In the genomic region with DNA sequence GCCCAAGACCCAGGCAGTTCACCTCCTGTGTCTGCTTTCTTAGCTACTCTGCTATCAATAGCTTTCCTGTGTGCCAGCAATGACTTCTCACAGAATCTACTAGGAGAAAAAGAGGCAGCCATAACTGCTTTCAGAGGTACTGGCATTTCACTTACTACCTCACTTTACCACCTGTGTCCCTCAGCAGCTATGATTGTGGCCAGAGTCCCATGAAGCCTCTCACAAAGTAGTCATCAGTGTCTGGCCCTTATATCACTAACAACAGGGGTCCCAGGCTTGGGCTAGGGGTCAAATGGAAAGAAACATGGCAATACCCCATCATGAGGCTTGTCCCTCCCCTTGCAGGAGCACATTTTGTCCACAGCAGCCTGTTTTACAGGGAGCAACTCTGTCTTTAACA, we compare ENCODE assay signal across 19 cellular contexts.
DNase-seq lines count a peak whose midpoint lies in the region; ATAC-seq and TF ChIP-seq lines count a peak whose summit lies in the region.
"Had no signal": no experiment of that assay in that cellular context is flagged by ENCODE, and none has a peak within 500 bp of the region (broad histone marks: within the 10 kb centered on the region; RNA-seq: fewer than 3 reads in every experiment).

No MANE protein-coding gene starts in this region.

- H3K4me2 ChIP-seq in neuronal stem cell (ENCODE audit: insufficient read depth, low read length, poor library complexity, severe bottlenecking), result no peak overlapping the region

- ATAC-seq in Panc1 (no peak), upper lobe of left lung (ENCODE audit: low FRiP score in 2 of 2) (no peak), HG02938 (IDR thresholded peaks at IDR 0.05; ENCODE audit: unreplicated experiment) (no peak), HG02973 (IDR thresholded peaks at IDR 0.05; ENCODE audit: unreplicated experiment) (no peak)

- TF ChIP-seq CTCF in Panc1 (IDR thresholded peaks at IDR 0.05), result no peak
- TF ChIP-seq CTCF in upper lobe of left lung (IDR thresholded peaks at IDR 0.05), result no peak

- CTCF ChIA-PET in Panc1 (lab: Charles Lee), result no interaction called here

- H3K27ac ChIP-seq in Panc1 (ENCODE audit: low read length) (peak overlapping the region; percentile 98), neuronal stem cell (replicated peaks; ENCODE audit: low read length) (no peak overlapping the region), upper lobe of left lung (peak overlapping the region; percentile 17 to 68 (median 40))
- H3K27ac ChIP-seq: 22Rv1, Peyer's patch had no signal

- no peak overlapping the region for H2BK12ac ChIP-seq in neuronal stem cell (ENCODE audit: low read length)

- H3K36me3 ChIP-seq in Panc1 (ENCODE audit: control insufficient read depth, insufficient read depth, low read length), result no peaks in the 10 kb centered on the region
- H3K36me3 ChIP-seq in neuronal stem cell (replicated peaks in 1 of 2; ENCODE audit: control insufficient read depth in 2 of 2, insufficient read depth in 2 of 2, low read length in 2 of 2), result no peaks in the 10 kb centered on the region
- H3K36me3 ChIP-seq in upper lobe of left lung, result no peaks in the 10 kb centered on the region
- H3K36me3 ChIP-seq: Peyer's patch had no signal

- H3K4me1 Mint-ChIP-seq in activated CD4-positive, alpha-beta T cell treated with anti-CD3 and anti-CD28 coated beads, Interleukin-2, amount 10 ng/mL, durations not matched to agents 24 days and 14 days, result peaks cover 27% of the 10 kb centered on the region

- no peak overlapping the region for H2BK5ac ChIP-seq in neuronal stem cell (ENCODE audit: low read length)

- H3K27me3 ChIP-seq in Panc1 (ENCODE audit: control insufficient read depth, insufficient read depth, low read length) (no peaks in the 10 kb centered on the region), neuronal stem cell (ENCODE audit: control insufficient read depth in 3 of 3, insufficient read depth in 3 of 3, low read depth in 1 of 3, low read length in 3 of 3) (peaks cover 0 to 3% (median 0%) of the 10 kb centered on the region in 3 experiments), upper lobe of left lung (no peaks in the 10 kb centered on the region)
- H3K27me3 ChIP-seq: Peyer's patch had no signal

- TF ChIP-seq EP300 in upper lobe of left lung (IDR thresholded peaks at IDR 0.05), result no peak

- no peak for DNase-seq in activated CD4-positive, alpha-beta T cell treated with anti-CD3 and anti-CD28 coated beads, Interleukin-2, amount 10 ng/mL, durations not matched to agents 24 days and 14 days
- DNase-seq in activated CD4-positive, alpha-beta T cell treated with anti-CD3 and anti-CD28 coated beads for 48 hours, result no peak
- no peak for DNase-seq in Panc1 (ENCODE audit: low read depth, low spot score)
- no peak for DNase-seq in neuronal stem cell (ENCODE audit: low spot score)
- DNase-seq in upper lobe of left lung, result no peak
- DNase-seq in UCSD-AML1 (lab: John Stamatoyannopoulos, UW; ENCODE audit: unreplicated experiment), result no peak
- DNase-seq: DMS53, H7, Kasumi-1, NCI-H1417, NCI-H1930, NCI-H2171, NCI-H446 treated with DMSO at 0.1 percent for 48 hours, NCI-H774, Peyer's patch, SHP77 treated with DMSO at 0.1 percent for 48 hours had no signal

- H4K8ac ChIP-seq in neuronal stem cell (ENCODE audit: low read depth, low read length), result no peak overlapping the region

- intact Hi-C loops in activated CD4-positive, alpha-beta T cell treated with anti-CD3 and anti-CD28 coated beads, Interleukin-2, amount 10 ng/mL, durations not matched to agents 24 days and 14 days (cut with micrococcal nuclease), result loop anchor here (5.0 kb wide), 1 partner anchor 34 kb away; no protein-coding TSS in a partner anchor
- intact Hi-C loops in Panc1 (cut with micrococcal nuclease; ENCODE audit: unreplicated experiment), result no loop called here

- no peak overlapping the region for H3K4me3 Mint-ChIP-seq in activated CD4-positive, alpha-beta T cell treated with anti-CD3 and anti-CD28 coated beads, Interleukin-2, amount 10 ng/mL, durations not matched to agents 24 days and 14 days

- H3K4me3 ChIP-seq in Panc1 (ENCODE audit: low read depth in 2 of 2, low read length in 2 of 2) (no peak overlapping the region), neuronal stem cell (ENCODE audit: low read length in 2 of 2) (no peak overlapping the region), upper lobe of left lung (no peak overlapping the region)
- H3K4me3 ChIP-seq: Peyer's patch had no signal

- no TSS peak for BruUV-seq in Panc1 (replicated peaks; lab: Mats Ljungman, UMichigan)

- no peak overlapping the region for H3K9ac ChIP-seq in neuronal stem cell (ENCODE audit: low read depth, low read length, poor library complexity)

- no peak overlapping the region for H2BK120ac ChIP-seq in neuronal stem cell (ENCODE audit: low read depth, low read length)

- peaks cover 9% of the 10 kb centered on the region for H3K9me3 Mint-ChIP-seq in activated CD4-positive, alpha-beta T cell treated with anti-CD3 and anti-CD28 coated beads, Interleukin-2, amount 10 ng/mL, durations not matched to agents 24 days and 14 days

- no peaks in the 10 kb centered on the region for H3K36me3 Mint-ChIP-seq in activated CD4-positive, alpha-beta T cell treated with anti-CD3 and anti-CD28 coated beads, Interleukin-2, amount 10 ng/mL, durations not matched to agents 24 days and 14 days (ENCODE audit: low read depth)

- no peaks in the 10 kb centered on the region for H3K79me1 ChIP-seq in neuronal stem cell (ENCODE audit: low read depth, low read length)

- no peak overlapping the region for H3K23ac ChIP-seq in neuronal stem cell (ENCODE audit: low read depth, low read length, poor library complexity)

- H2AK5ac ChIP-seq in neuronal stem cell (ENCODE audit: low read depth, low read length), result no peak overlapping the region

- no peak overlapping the region for H4K91ac ChIP-seq in neuronal stem cell (ENCODE audit: low read depth, low read length, poor library complexity)

- no peaks in the 10 kb centered on the region for H3K9me3 ChIP-seq in Panc1 (ENCODE audit: control insufficient read depth, insufficient read depth, low read depth, low read length)
- H3K9me3 ChIP-seq in neuronal stem cell (replicated peaks in 1 of 2; ENCODE audit: control insufficient read depth in 2 of 2, insufficient read depth in 1 of 2, low read depth in 1 of 2, low read length in 2 of 2), result peaks cover 0 to 2% of the 10 kb centered on the region in 2 donors
- H3K9me3 ChIP-seq in upper lobe of left lung, result no peaks in the 10 kb centered on the region
- H3K9me3 ChIP-seq: Peyer's patch had no signal

- no peak for TF ChIP-seq POLR2A in upper lobe of left lung (IDR thresholded peaks at IDR 0.05)

- peaks cover 56% of the 10 kb centered on the region for H3K4me1 ChIP-seq in Panc1 (ENCODE audit: control insufficient read depth, insufficient read depth, low read length)
- peaks cover 0 to 6% of the 10 kb centered on the region in 2 donors for H3K4me1 ChIP-seq in neuronal stem cell (ENCODE audit: control insufficient read depth in 2 of 2, insufficient read depth in 1 of 2, low read depth in 1 of 2, low read length in 2 of 2)
- peaks cover 39 to 50% (median 44%) of the 10 kb centered on the region in 4 donors for H3K4me1 ChIP-seq in upper lobe of left lung

- POLR2A ChIA-PET in Panc1 (lab: Charles Lee), result interaction anchor here (0.6 kb wide), 1 partner anchor 157 kb away, joined by 4 read pairs; no protein-coding TSS in a partner anchor

- peak overlapping the region; percentile 8 for H3K27ac Mint-ChIP-seq in activated CD4-positive, alpha-beta T cell treated with anti-CD3 and anti-CD28 coated beads, Interleukin-2, amount 10 ng/mL, durations not matched to agents 24 days and 14 days

- no peak overlapping the region for H2BK15ac ChIP-seq in neuronal stem cell (ENCODE audit: low read length)

- H3K4ac ChIP-seq in neuronal stem cell (ENCODE audit: low read length), result no peak overlapping the region

- no peaks in the 10 kb centered on the region for H3K27me3 Mint-ChIP-seq in activated CD4-positive, alpha-beta T cell treated with anti-CD3 and anti-CD28 coated beads, Interleukin-2, amount 10 ng/mL, durations not matched to agents 24 days and 14 days

- peak overlapping the region; percentile 7 for H3K18ac ChIP-seq in neuronal stem cell (ENCODE audit: low read length)

- no peak overlapping the region for H3K14ac ChIP-seq in neuronal stem cell (ENCODE audit: low read length)

- H2AFZ ChIP-seq in neuronal stem cell (ENCODE audit: low read length), result no peak overlapping the region

- in situ Hi-C loops in Panc1 (cut with HindIII; ENCODE audit: low pct_unique_long_range_greater_than_20kb, low sequenced_read_pairs), result no loop called here
